ENCODE assay signal across 29 cellular contexts in the genomic region with DNA sequence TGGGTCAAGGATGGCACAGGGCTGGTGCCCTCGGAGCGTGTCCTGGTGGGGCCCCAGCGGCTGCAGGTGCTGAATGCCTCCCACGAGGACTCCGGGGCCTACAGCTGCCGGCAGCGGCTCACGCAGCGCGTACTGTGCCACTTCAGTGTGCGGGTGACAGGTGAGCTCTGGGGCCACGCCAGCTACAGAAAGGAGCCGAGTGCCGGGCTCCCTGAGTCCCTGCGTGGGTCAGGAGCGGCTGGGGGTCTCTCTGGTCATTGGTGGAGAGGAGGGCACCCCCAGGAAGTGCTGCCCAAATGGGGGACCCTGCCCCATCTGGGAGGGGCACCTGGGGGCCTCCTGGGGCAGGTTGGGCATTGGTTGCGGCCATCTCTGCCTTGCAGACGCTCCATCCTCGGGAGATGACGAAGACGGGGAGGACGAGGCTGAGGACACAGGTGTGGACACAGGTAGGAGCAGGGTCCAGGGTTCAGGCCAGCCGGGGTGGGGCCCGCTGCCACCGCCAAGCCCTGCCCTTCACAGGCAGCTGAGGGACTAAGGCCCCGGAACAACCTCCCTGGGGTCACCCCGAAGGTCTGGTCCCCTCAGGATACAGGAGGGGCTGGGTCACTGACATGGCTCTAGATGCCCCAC. TPM values are rescaled to one million over a fixed set of nuclear protein-coding genes. Genes with fewer than 3 reads are reported as not detected.
"Had no signal": no experiment of that assay in that cellular context is flagged by ENCODE, and none has a peak within 500 bp of the region (broad histone marks: within the 10 kb centered on the region; RNA-seq: fewer than 3 reads in every experiment).

No MANE protein-coding gene starts in this region.

- H3K27ac Mint-ChIP-seq: activated naive CD8-positive, alpha-beta T cell; memory B cell; natural killer cell treated with Interleukin-12 subunit alpha and Interleukin-12 subunit beta and Interleukin-15 and Interleukin-18, amount 100 ng/mL, for 72 hours; T-helper 1 cell treated with Interleukin-12 subunit alpha and Interleukin-12 subunit beta and Interleukin-4 antibody, amounts not matched to agents 30 μg/mL and 1 μg/mL, for 36 hours; type B pancreatic cell had no signal

- H3K27ac ChIP-seq: cardiac muscle cell, coronary artery, gastroesophageal sphincter, thoracic aorta, uterus, VCaP had no signal

- H3K36me3 ChIP-seq: cardiac muscle cell, gastroesophageal sphincter, thoracic aorta, uterus had no signal

- H3K4me3 ChIP-seq: cardiac muscle cell, coronary artery, dorsolateral prefrontal cortex, gastroesophageal sphincter, thoracic aorta, uterus had no signal

- H3K27me3 Mint-ChIP-seq: brain, type B pancreatic cell had no signal

- H3K27me3 ChIP-seq: cardiac muscle cell had no signal

- DNase-seq: activated CD4-positive, alpha-beta T cell treated with anti-CD3 and anti-CD28 coated beads for 4 hours; activated CD4-positive, alpha-beta T cell treated with anti-CD3 and anti-CD28 coated beads, Interleukin-2, amount 50 U/mL, for 4 hours; activated CD8-positive, alpha-beta memory T cell treated with anti-CD3 and anti-CD28 coated beads for 24 hours; activated effector memory CD4-positive, alpha-beta T cell treated with Interleukin-2 at 50 U/mL for 16 hours; activated naive CD4-positive, alpha-beta T cell treated with Interleukin-2 at 50 U/mL for 16 hours; anterior cingulate cortex; cerebellar nuclear complex; dorsolateral prefrontal cortex; effector memory CD4-positive, alpha-beta T cell; hippocampal formation; left cardiac atrium; posterior cingulate gyrus; stimulated activated CD4-positive, alpha-beta T cell treated with anti-CD3 and anti-CD28 coated beads, Interleukin-2, amount 100 ng/mL, for 48 hours; stimulated activated naive CD8-positive, alpha-beta T cell treated with anti-CD3 and anti-CD28 coated beads, Interleukin-15, Interleukin-2, amounts not matched to agents 100 U/mL and 50 U/mL, for 24 hours; T-helper 9 cell; uterus had no signal

- H3K9me3 ChIP-seq: gastroesophageal sphincter, thoracic aorta, uterus had no signal

- ATAC-seq: gastroesophageal sphincter; left cardiac atrium; natural killer cell treated with Interleukin-12 subunit alpha and Interleukin-12 subunit beta and Interleukin-15 and Interleukin-18, amount 100 ng/mL, for 72 hours; right cardiac atrium; stimulated activated naive CD8-positive, alpha-beta T cell treated with anti-CD3 and anti-CD28 coated beads, Interleukin-15, Interleukin-2, amounts not matched to agents 100 U/mL and 50 U/mL, for 24 hours had no signal

- H3K9me3 Mint-ChIP-seq: brain; memory B cell; natural killer cell treated with Interleukin-12 subunit alpha and Interleukin-12 subunit beta and Interleukin-15 and Interleukin-18, amount 100 ng/mL, for 72 hours; T-helper 1 cell treated with Interleukin-12 subunit alpha and Interleukin-12 subunit beta and Interleukin-4 antibody, amounts not matched to agents 30 μg/mL and 1 μg/mL, for 36 hours; type B pancreatic cell had no signal

- H3K4me3 Mint-ChIP-seq: activated naive CD8-positive, alpha-beta T cell; brain; memory B cell; natural killer cell treated with Interleukin-12 subunit alpha and Interleukin-12 subunit beta and Interleukin-15 and Interleukin-18, amount 100 ng/mL, for 72 hours; T-helper 1 cell treated with Interleukin-12 subunit alpha and Interleukin-12 subunit beta and Interleukin-4 antibody, amounts not matched to agents 30 μg/mL and 1 μg/mL, for 36 hours; type B pancreatic cell had no signal

RNA-seq across cellular contexts. Expression of a gene that starts 6.4 kb away (rescaled TPM):
- total RNA-seq: myocyte; natural killer cell treated with Interleukin-12 subunit alpha and Interleukin-12 subunit beta and Interleukin-15 and Interleukin-18, amount 100 ng/mL, for 72 hours had no signal
